Comparison of ENCODE assay signal across 10 cellular contexts in genomic region chr10:74234569-74234968, GRCh38.
DNase-seq lines count a peak whose midpoint lies in the region; ATAC-seq and TF ChIP-seq lines count a peak whose summit lies in the region.
"Had no signal": no experiment of that assay in that cellular context is flagged by ENCODE, and none has a peak within 500 bp of the region (broad histone marks: within the 10 kb centered on the region; RNA-seq: fewer than 3 reads in every experiment).

No MANE protein-coding gene starts in this region.

- no peaks in the 10 kb centered on the region for H3K9me3 ChIP-seq in left ventricle myocardium inferior (replicated peaks)

- no peak for ATAC-seq in left cardiac atrium
- ATAC-seq in GM21717 (IDR thresholded peaks at IDR 0.05; ENCODE audit: unreplicated experiment), result no peak
- ATAC-seq in HG02610 (IDR thresholded peaks at IDR 0.05; ENCODE audit: unreplicated experiment), result no peak

- no peak overlapping the region for H3K27ac ChIP-seq in left ventricle myocardium inferior (replicated peaks)
- H3K27ac ChIP-seq in RWPE1, result no peak overlapping the region
- H3K27ac ChIP-seq: SK-N-MC had no signal

- H3K4me1 ChIP-seq in left ventricle myocardium inferior, result no peaks in the 10 kb centered on the region

- POLR2A ChIA-PET in RWPE1 (lab: Yijun Ruan, JAX; ENCODE audit: low non-redundant PET), result no interaction called here
- POLR2A ChIA-PET in activated CD4-positive, alpha-beta memory T cell treated with anti-CD3 and anti-CD28 coated beads for 36 hours (lab: Charles Lee), result no interaction called here

- TF ChIP-seq CTCF in left ventricle myocardium inferior (IDR thresholded peaks at IDR 0.05; ENCODE audit: borderline replicate concordance), result peak; percentile 54
- peak; percentile 61 for TF ChIP-seq CTCF in RWPE1 (conservative IDR thresholded peaks at IDR 0.05; ENCODE audit: low read depth)
- TF ChIP-seq CTCF in foreskin fibroblast (IDR thresholded peaks at IDR 0.05; ENCODE audit: low read depth, low read length), result peak; percentile 10

- CTCF ChIA-PET in RWPE1 (lab: Yijun Ruan, JAX), result interaction anchor here (0.7 to 1.5 kb wide), 6 partner anchors 28 to 135 kb away, joined by 3 to 4 read pairs (median 4); no protein-coding TSS in a partner anchor
- CTCF ChIA-PET in activated CD4-positive, alpha-beta memory T cell treated with anti-CD3 and anti-CD28 coated beads for 36 hours (lab: Charles Lee), result interaction anchor here (0.7 to 1.4 kb wide), 11 partner anchors 10 to 348 kb away, joined by 3 to 6 read pairs (median 4); partner anchors contain the start of genes ADK and AP3M1

- H3K4me3 Mint-ChIP-seq in activated CD4-positive, alpha-beta memory T cell treated with anti-CD3 and anti-CD28 coated beads for 36 hours, result no peak overlapping the region
- H3K4me3 Mint-ChIP-seq: activated T-cell treated with anti-CD3 and anti-CD28 coated beads, Interleukin-2, amount 50 U/mL, for 24 hours had no signal

- H3K9me3 Mint-ChIP-seq in activated CD4-positive, alpha-beta memory T cell treated with anti-CD3 and anti-CD28 coated beads for 36 hours, result no peaks in the 10 kb centered on the region
- H3K9me3 Mint-ChIP-seq: activated T-cell treated with anti-CD3 and anti-CD28 coated beads, Interleukin-2, amount 50 U/mL, for 24 hours had no signal

- no peak overlapping the region for H3K27ac Mint-ChIP-seq in activated CD4-positive, alpha-beta memory T cell treated with anti-CD3 and anti-CD28 coated beads for 36 hours
- H3K27ac Mint-ChIP-seq: activated T-cell treated with anti-CD3 and anti-CD28 coated beads, Interleukin-2, amount 50 U/mL, for 24 hours had no signal

- no peaks in the 10 kb centered on the region for H3K27me3 ChIP-seq in left ventricle myocardium inferior (ENCODE audit: low read depth)

- H3K36me3 ChIP-seq in left ventricle myocardium inferior, result no peaks in the 10 kb centered on the region

- no peak for DNase-seq in left ventricle myocardium inferior
- no peak for DNase-seq in left cardiac atrium
- DNase-seq in RWPE1 (ENCODE audit: low spot score), result peak; percentile 29
- DNase-seq in foreskin fibroblast, result peak in 1 of 2 donors; percentile 25
- DNase-seq in activated CD4-positive, alpha-beta memory T cell treated with anti-CD3 and anti-CD28 coated beads for 36 hours, result no peak
- no peak for DNase-seq in posterior vena cava (ENCODE audit: low spot score)
- DNase-seq: activated T-cell treated with anti-CD3 and anti-CD28 coated beads, Interleukin-2, amount 50 U/mL, for 24 hours had no signal

- intact Hi-C loops in left ventricle myocardium inferior (cut with micrococcal nuclease), result no loop called here
- intact Hi-C loops in left cardiac atrium (cut with DNase I), result no loop called here
- intact Hi-C loops in activated CD4-positive, alpha-beta memory T cell treated with anti-CD3 and anti-CD28 coated beads for 36 hours (cut with micrococcal nuclease), result loop anchor here (1.0 kb wide), 1 partner anchor 84 kb away; the partner anchor contains the start of gene AP3M1
- intact Hi-C loops in posterior vena cava (cut with DNase I), result no loop called here

- no peaks in the 10 kb centered on the region for H3K27me3 Mint-ChIP-seq in activated CD4-positive, alpha-beta memory T cell treated with anti-CD3 and anti-CD28 coated beads for 36 hours
- H3K27me3 Mint-ChIP-seq: activated T-cell treated with anti-CD3 and anti-CD28 coated beads, Interleukin-2, amount 50 U/mL, for 24 hours had no signal

- H3K4me3 ChIP-seq in left ventricle myocardium inferior, result no peak overlapping the region
- H3K4me3 ChIP-seq in foreskin fibroblast (ENCODE audit: low read depth in 1 of 2, low read length in 2 of 2), result no peak overlapping the region
- H3K4me3 ChIP-seq: SK-N-MC had no signal

- peaks cover 4% of the 10 kb centered on the region for H3K4me1 Mint-ChIP-seq in activated CD4-positive, alpha-beta memory T cell treated with anti-CD3 and anti-CD28 coated beads for 36 hours (ENCODE audit: low read depth)

- peaks cover 4% of the 10 kb centered on the region for H3K36me3 Mint-ChIP-seq in activated CD4-positive, alpha-beta memory T cell treated with anti-CD3 and anti-CD28 coated beads for 36 hours

Comparison
In these comparisons a context has a peak if more than half of its experiments do, and no peak if none do; other contexts are left out.
1. CTCF ChIP-seq: peak in every context shown above with its lines; median percentile 61 in RWPE1; 54 in left ventricle myocardium inferior; 10 in foreskin fibroblast.